In genomic region chr11:130832571-130833432, GRCh38 we compare ENCODE assay signal across 23 cellular contexts.
DNase-seq lines count a peak whose midpoint lies in the region; FAIRE-seq and TF ChIP-seq lines count a peak whose summit lies in the region.
"Had no signal": no experiment of that assay in that cellular context is flagged by ENCODE, and none has a peak within 500 bp of the region (broad histone marks: within the 10 kb centered on the region; RNA-seq: fewer than 3 reads in every experiment).

No MANE protein-coding gene starts in this region.

- WGBS in mesenchymal stem cell: 73% methylated on average over 9 of the region's 9 CpGs

- H3K36me3 ChIP-seq in A673 (ENCODE audit: insufficient read depth, low read length, poor library complexity, severe bottlenecking) (no peaks in the 10 kb centered on the region), bronchial epithelial cell (ENCODE audit: control insufficient read depth, insufficient read depth, low read length) (no peaks in the 10 kb centered on the region), mesenchymal stem cell (ENCODE audit: control insufficient read depth in 1 of 2, insufficient read depth in 2 of 2, low read depth in 1 of 2, low read length in 2 of 2) (no peaks in the 10 kb centered on the region)
- H3K36me3 ChIP-seq: neural progenitor cell, sigmoid colon, transverse colon had no signal

- peak overlapping the region; percentile 12 for H3K9ac ChIP-seq in mesenchymal stem cell (ENCODE audit: low read length)
- H3K9ac ChIP-seq: neural progenitor cell had no signal

- H3K36me3 Mint-ChIP-seq in activated naive CD8-positive, alpha-beta T cell treated with anti-CD3 and anti-CD28 coated beads for 36 hours: no peaks in the 10 kb centered on the region
- H3K36me3 Mint-ChIP-seq: CD8-positive, alpha-beta memory T cell; neural progenitor cell had no signal

- H2BK5ac ChIP-seq in mesenchymal stem cell (ENCODE audit: low read depth, low read length, poor library complexity, severe bottlenecking): no peak overlapping the region

- intact Hi-C loops in A673 (cut with micrococcal nuclease; ENCODE audit: unreplicated experiment): no loop called here

- no peak overlapping the region for H4K91ac ChIP-seq in mesenchymal stem cell (ENCODE audit: low read length)

- no peak overlapping the region for H3K4me2 ChIP-seq in mesenchymal stem cell (ENCODE audit: low read length, poor library complexity, severe bottlenecking)
- H3K4me2 ChIP-seq: neural progenitor cell had no signal

- peaks cover 8% of the 10 kb centered on the region for H3K4me1 ChIP-seq in A673 (ENCODE audit: insufficient read depth, low read length, poor library complexity, severe bottlenecking)
- H3K4me1 ChIP-seq in mesenchymal stem cell (ENCODE audit: control insufficient read depth, insufficient read depth, low read depth, low read length): peaks cover 4% of the 10 kb centered on the region
- H3K4me1 ChIP-seq: neural progenitor cell had no signal

- BruUV-seq in A673 (replicated peaks; lab: Mats Ljungman, UMichigan): no TSS peak

- no peaks in the 10 kb centered on the region for H3K9me3 ChIP-seq in A673 (ENCODE audit: low read depth, low read length, poor library complexity, severe bottlenecking)
- peaks cover 2% of the 10 kb centered on the region for H3K9me3 ChIP-seq in mesenchymal stem cell (ENCODE audit: control insufficient read depth, low read length)
- H3K9me3 ChIP-seq: sigmoid colon, transverse colon had no signal

- H3K27ac ChIP-seq in A673 (ENCODE audit: low read depth, low read length, poor library complexity, severe bottlenecking) (no peak overlapping the region), mesenchymal stem cell (ENCODE audit: low read length, poor library complexity, severe bottlenecking) (no peak overlapping the region)
- H3K27ac ChIP-seq: neural progenitor cell, sigmoid colon, transverse colon had no signal

- FAIRE-seq in bronchial epithelial cell (lab: Jason Lieb, UNC): no peak
- FAIRE-seq: GM12878, keratinocyte had no signal

- no peak overlapping the region for H3K4me3 Mint-ChIP-seq in activated naive CD8-positive, alpha-beta T cell treated with anti-CD3 and anti-CD28 coated beads for 36 hours
- H3K4me3 Mint-ChIP-seq: activated naive CD4-positive, alpha-beta T cell treated with anti-CD3 and anti-CD28 coated beads, Interleukin-2, amount 50 U/mL, for 24 hours; B cell; CD8-positive, alpha-beta memory T cell; neural progenitor cell had no signal

- H3K4me1 Mint-ChIP-seq in activated naive CD8-positive, alpha-beta T cell treated with anti-CD3 and anti-CD28 coated beads for 36 hours: no peaks in the 10 kb centered on the region
- H3K4me1 Mint-ChIP-seq: activated naive CD4-positive, alpha-beta T cell treated with anti-CD3 and anti-CD28 coated beads, Interleukin-2, amount 50 U/mL, for 24 hours; B cell; CD8-positive, alpha-beta memory T cell had no signal

- H2AK5ac ChIP-seq in mesenchymal stem cell (ENCODE audit: low read length, severe bottlenecking): no peak overlapping the region

- no peak for TF ChIP-seq CTCF in A673 (conservative IDR thresholded peaks at IDR 0.05; ENCODE audit: low read depth, low read length)
- TF ChIP-seq CTCF in bronchial epithelial cell (IDR thresholded peaks at IDR 0.05; ENCODE audit: insufficient read depth, low read length, severe bottlenecking): no peak

- H3K23ac ChIP-seq in mesenchymal stem cell (ENCODE audit: low read length in 2 of 2): no peak overlapping the region

- H2AFZ ChIP-seq in mesenchymal stem cell (ENCODE audit: low read depth, low read length): no peak overlapping the region
- H2AFZ ChIP-seq: neural progenitor cell had no signal

- no peak overlapping the region for H4K8ac ChIP-seq in mesenchymal stem cell (ENCODE audit: low read length)

- no peak overlapping the region for H2BK12ac ChIP-seq in mesenchymal stem cell (ENCODE audit: low read length in 2 of 2)

- H3K14ac ChIP-seq in mesenchymal stem cell (ENCODE audit: low read length in 2 of 2): no peak overlapping the region

- DNase-seq in A673 (ENCODE audit: low spot score) (peak; percentile 35), M059J (ENCODE audit: low read depth) (peak; percentile 33), bronchial epithelial cell (ENCODE audit: low read depth) (peak; percentile 22), mesenchymal stem cell (peak; percentile 37), NCI-H2227 (lab: John Stamatoyannopoulos, UW; ENCODE audit: unreplicated experiment) (no peak), NCI-H1092 (lab: John Stamatoyannopoulos, UW) (no peak)
- DNase-seq in activated naive CD8-positive, alpha-beta T cell treated with anti-CD3 and anti-CD28 coated beads for 36 hours: no peak
- DNase-seq in activated naive CD4-positive, alpha-beta T cell treated with Interleukin-2 at 50 U/mL for 16 hours: no peak
- DNase-seq: aorta; CD8-positive, alpha-beta memory T cell; DMS53; NCI-H1105; NCI-H2029; NCI-H226; sigmoid colon; T-helper 9 cell; transverse colon had no signal

- peaks cover 17% of the 10 kb centered on the region for H3K27me3 Mint-ChIP-seq in activated naive CD8-positive, alpha-beta T cell treated with anti-CD3 and anti-CD28 coated beads for 36 hours

- no peak overlapping the region for H3K4ac ChIP-seq in mesenchymal stem cell (ENCODE audit: low read depth in 1 of 2, low read length in 2 of 2)

- H3K18ac ChIP-seq in mesenchymal stem cell (ENCODE audit: low read depth in 1 of 2, low read length in 2 of 2): no peak overlapping the region

- POLR2A ChIA-PET in A673 (lab: Charles Lee; ENCODE audit: low non-redundant PET): no interaction called here

- H3K9me3 Mint-ChIP-seq in activated naive CD8-positive, alpha-beta T cell treated with anti-CD3 and anti-CD28 coated beads for 36 hours: peaks cover 12% of the 10 kb centered on the region

- no peaks in the 10 kb centered on the region for H3K79me1 ChIP-seq in mesenchymal stem cell (replicated peaks; ENCODE audit: low read length, poor library complexity, severe bottlenecking)

- no peak overlapping the region for H2BK15ac ChIP-seq in mesenchymal stem cell (ENCODE audit: low read depth, poor library complexity, severe bottlenecking)

- H3K4me3 ChIP-seq in A673 (ENCODE audit: low read depth, low read length, poor library complexity, severe bottlenecking): no peak overlapping the region
- H3K4me3 ChIP-seq in bronchial epithelial cell (ENCODE audit: low read depth, low read length): no peak overlapping the region
- no peak overlapping the region for H3K4me3 ChIP-seq in mesenchymal stem cell (ENCODE audit: insufficient read depth in 1 of 2, low read depth in 1 of 2, low read length in 2 of 2)
- H3K4me3 ChIP-seq: GM12878, lung, neural progenitor cell, sigmoid colon, transverse colon had no signal

- CTCF ChIA-PET in A673 (lab: Charles Lee): no interaction called here

- H3K27me3 ChIP-seq in A673 (replicated peaks; ENCODE audit: insufficient read depth, low read depth, low read length, poor library complexity): no peaks in the 10 kb centered on the region
- H3K27me3 ChIP-seq in bronchial epithelial cell (ENCODE audit: control insufficient read depth, insufficient read depth, low read length): no peaks in the 10 kb centered on the region
- no peaks in the 10 kb centered on the region for H3K27me3 ChIP-seq in mesenchymal stem cell (ENCODE audit: control insufficient read depth in 1 of 2, insufficient read depth in 1 of 2, low read length in 2 of 2)
- H3K27me3 ChIP-seq: neural progenitor cell, sigmoid colon, transverse colon had no signal

- H3K27ac Mint-ChIP-seq in activated naive CD8-positive, alpha-beta T cell treated with anti-CD3 and anti-CD28 coated beads for 36 hours: no peak overlapping the region
- H3K27ac Mint-ChIP-seq: activated naive CD4-positive, alpha-beta T cell treated with anti-CD3 and anti-CD28 coated beads, Interleukin-2, amount 50 U/mL, for 24 hours; B cell had no signal

- H2BK120ac ChIP-seq in mesenchymal stem cell (ENCODE audit: low read depth, low read length): no peak overlapping the region

Comparison
In these comparisons a context has a peak if more than half of its experiments do, and no peak if none do; other contexts are left out.
1. DNase-seq: peak in A673 (single experiment), M059J (single experiment), bronchial epithelial cell (single experiment) and mesenchymal stem cell (single experiment); none in activated naive CD8-positive, alpha-beta T cell treated with anti-CD3 and anti-CD28 coated beads for 36 hours (single experiment), NCI-H2227 (single experiment), activated naive CD4-positive, alpha-beta T cell treated with Interleukin-2 at 50 U/mL for 16 hours (single experiment) and NCI-H1092 (single experiment).